In the genomic region with DNA sequence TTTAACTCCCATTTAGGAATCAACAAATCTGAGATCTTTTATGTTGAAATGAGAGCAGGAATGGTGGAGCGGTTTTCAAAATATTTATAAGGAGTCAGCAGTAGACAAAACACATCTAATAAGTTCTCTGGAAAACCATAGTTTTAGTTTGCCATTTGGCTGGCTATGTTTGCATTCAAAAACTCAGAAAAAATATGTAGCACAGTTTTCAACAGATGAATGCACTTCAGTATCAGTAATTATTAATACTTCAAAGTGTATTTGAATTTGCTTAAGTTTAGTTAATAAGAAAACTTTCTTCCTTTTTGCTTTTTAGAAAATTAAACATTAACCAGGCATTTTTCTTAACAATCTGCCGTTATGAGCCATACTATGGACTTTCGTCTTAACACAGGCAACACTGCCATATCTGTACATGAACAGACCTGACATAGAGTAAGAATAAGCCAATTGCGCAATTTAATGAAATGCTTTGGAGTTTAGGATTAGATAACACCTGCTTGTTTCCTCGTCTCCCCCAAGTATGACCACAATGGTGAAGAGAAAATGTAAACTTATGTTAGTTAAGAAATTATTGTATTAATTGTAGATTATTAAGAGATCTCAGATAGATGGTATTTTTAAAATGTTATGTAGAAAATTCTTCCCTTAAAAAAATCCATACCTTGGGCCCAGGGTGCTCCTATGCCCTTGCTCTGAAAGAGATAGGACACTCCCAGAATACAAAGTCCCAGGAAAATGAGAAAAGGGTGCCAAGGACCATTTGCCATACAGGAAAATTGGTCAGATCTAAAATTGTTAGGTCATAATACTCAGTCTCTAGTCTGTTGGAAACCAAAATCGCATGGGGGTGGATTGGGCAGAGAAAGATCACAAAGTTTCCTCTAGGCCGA, we compare ENCODE assay signal across 1 cellular context.
A peak's percentile ranks its signal among the peaks of the same experiment; 100 is the strongest.
TF ChIP-seq lines count a peak whose summit lies in the region.

No MANE protein-coding gene starts in this region.

TF ChIP-seq in HepG2, 621 proteins besides CTCF, POLR2A, EP300 and RAD21 (continued from another document and continues in another):
- TF ChIP-seq, protein P1, sequence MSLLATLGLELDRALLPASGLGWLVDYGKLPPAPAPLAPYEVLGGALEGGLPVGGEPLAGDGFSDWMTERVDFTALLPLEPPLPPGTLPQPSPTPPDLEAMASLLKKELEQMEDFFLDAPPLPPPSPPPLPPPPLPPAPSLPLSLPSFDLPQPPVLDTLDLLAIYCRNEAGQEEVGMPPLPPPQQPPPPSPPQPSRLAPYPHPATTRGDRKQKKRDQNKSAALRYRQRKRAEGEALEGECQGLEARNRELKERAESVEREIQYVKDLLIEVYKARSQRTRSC (CRISPR knock-in tag; IDR thresholded peaks at IDR 0.05; ENCODE audit: low read depth), result no peak
- TF ChIP-seq SCMH1 (CRISPR knock-in tag; IDR thresholded peaks at IDR 0.05; ENCODE audit: borderline replicate concordance) (no peak), TGIF2 (CRISPR knock-in tag; IDR thresholded peaks at IDR 0.05) (no peak), SKI (IDR thresholded peaks at IDR 0.05; ENCODE audit: partially characterized antibody) (no peak), PCBP1 (IDR thresholded peaks at IDR 0.05; ENCODE audit: borderline replicate concordance, low read depth, low read length) (no peak), ZNF235 (CRISPR knock-in tag; IDR thresholded peaks at IDR 0.05; ENCODE audit: borderline replicate concordance) (no peak), JUN (CRISPR knock-in tag; IDR thresholded peaks at IDR 0.05) (no peak), HIVEP1 (CRISPR knock-in tag; IDR thresholded peaks at IDR 0.05) (no peak), SAFB2 (CRISPR knock-in tag; IDR thresholded peaks at IDR 0.05; ENCODE audit: borderline replicate concordance, low read depth) (no peak), HNF4G (IDR thresholded peaks at IDR 0.05; ENCODE audit: borderline replicate concordance, low read depth, low read length) (peak; percentile 37; the same call in 1 of the 2 replicates), HNF4G (CRISPR knock-in tag; IDR thresholded peaks at IDR 0.05; ENCODE audit: borderline replicate concordance, low read depth) (no peak), ZNF678 (CRISPR knock-in tag; IDR thresholded peaks at IDR 0.05) (no peak), ZBTB1 (CRISPR knock-in tag; IDR thresholded peaks at IDR 0.05; ENCODE audit: borderline replicate concordance) (no peak), RFXANK (CRISPR knock-in tag; IDR thresholded peaks at IDR 0.05) (no peak), ZFP82 (CRISPR knock-in tag; IDR thresholded peaks at IDR 0.05; ENCODE audit: borderline replicate concordance) (no peak), SNAI1 (CRISPR knock-in tag; IDR thresholded peaks at IDR 0.05; ENCODE audit: borderline replicate concordance) (no peak), ZBTB20 (CRISPR knock-in tag; IDR thresholded peaks at IDR 0.05; ENCODE audit: borderline replicate concordance, low read depth) (no peak), ATF7-NPFF (CRISPR knock-in tag; IDR thresholded peaks at IDR 0.05; ENCODE audit: low read depth) (no peak), ZBTB21 (CRISPR knock-in tag; IDR thresholded peaks at IDR 0.05) (no peak), CBFB (CRISPR knock-in tag; IDR thresholded peaks at IDR 0.05) (no peak), ZNF101 (CRISPR knock-in tag; IDR thresholded peaks at IDR 0.05; ENCODE audit: borderline replicate concordance, low read depth) (no peak), SRSF4 (IDR thresholded peaks at IDR 0.05; ENCODE audit: low read depth, low read length, poor library complexity, severe bottlenecking) (no peak), HDAC1 (CRISPR knock-in tag; IDR thresholded peaks at IDR 0.05) (no peak; the same call in 1 of the 2 replicates), SYNCRIP (IDR thresholded peaks at IDR 0.05; ENCODE audit: insufficient read depth, low read depth, low read length) (no peak), ZNF251 (CRISPR knock-in tag; IDR thresholded peaks at IDR 0.05) (no peak), SP4 (CRISPR knock-in tag; IDR thresholded peaks at IDR 0.05) (no peak), GATAD1 (CRISPR knock-in tag; IDR thresholded peaks at IDR 0.05) (peak; percentile 18; the same call in 1 of the 2 replicates), CEBPG (CRISPR knock-in tag; IDR thresholded peaks at IDR 0.05) (peak; percentile 99), ZNF619 (CRISPR knock-in tag; IDR thresholded peaks at IDR 0.05) (no peak), MXI1 (IDR thresholded peaks at IDR 0.05; ENCODE audit: borderline replicate concordance, low read depth, low read length) (no peak), GABPA (IDR thresholded peaks at IDR 0.05; ENCODE audit: low read depth, low read length) (no peak), GABPA (CRISPR knock-in tag; IDR thresholded peaks at IDR 0.05; ENCODE audit: low read depth) (no peak), ZNF776 (CRISPR knock-in tag; IDR thresholded peaks at IDR 0.05) (no peak), RFXAP (CRISPR knock-in tag; IDR thresholded peaks at IDR 0.05; ENCODE audit: borderline replicate concordance) (no peak), SIN3A (IDR thresholded peaks at IDR 0.05; ENCODE audit: borderline replicate concordance, low read depth, low read length) (no peak), KLF9 (CRISPR knock-in tag; IDR thresholded peaks at IDR 0.05; ENCODE audit: low read depth) (no peak), PHF8 (CRISPR knock-in tag; IDR thresholded peaks at IDR 0.05) (no peak), SRSF1 (optimal IDR thresholded peaks at IDR 0.05; ENCODE audit: low read depth, low read length) (no peak), ZSCAN31 (CRISPR knock-in tag; IDR thresholded peaks at IDR 0.05; ENCODE audit: low read depth) (no peak), ZNF598 (CRISPR knock-in tag; IDR thresholded peaks at IDR 0.05; ENCODE audit: borderline replicate concordance) (no peak)
- TF ChIP-seq, protein P2, sequence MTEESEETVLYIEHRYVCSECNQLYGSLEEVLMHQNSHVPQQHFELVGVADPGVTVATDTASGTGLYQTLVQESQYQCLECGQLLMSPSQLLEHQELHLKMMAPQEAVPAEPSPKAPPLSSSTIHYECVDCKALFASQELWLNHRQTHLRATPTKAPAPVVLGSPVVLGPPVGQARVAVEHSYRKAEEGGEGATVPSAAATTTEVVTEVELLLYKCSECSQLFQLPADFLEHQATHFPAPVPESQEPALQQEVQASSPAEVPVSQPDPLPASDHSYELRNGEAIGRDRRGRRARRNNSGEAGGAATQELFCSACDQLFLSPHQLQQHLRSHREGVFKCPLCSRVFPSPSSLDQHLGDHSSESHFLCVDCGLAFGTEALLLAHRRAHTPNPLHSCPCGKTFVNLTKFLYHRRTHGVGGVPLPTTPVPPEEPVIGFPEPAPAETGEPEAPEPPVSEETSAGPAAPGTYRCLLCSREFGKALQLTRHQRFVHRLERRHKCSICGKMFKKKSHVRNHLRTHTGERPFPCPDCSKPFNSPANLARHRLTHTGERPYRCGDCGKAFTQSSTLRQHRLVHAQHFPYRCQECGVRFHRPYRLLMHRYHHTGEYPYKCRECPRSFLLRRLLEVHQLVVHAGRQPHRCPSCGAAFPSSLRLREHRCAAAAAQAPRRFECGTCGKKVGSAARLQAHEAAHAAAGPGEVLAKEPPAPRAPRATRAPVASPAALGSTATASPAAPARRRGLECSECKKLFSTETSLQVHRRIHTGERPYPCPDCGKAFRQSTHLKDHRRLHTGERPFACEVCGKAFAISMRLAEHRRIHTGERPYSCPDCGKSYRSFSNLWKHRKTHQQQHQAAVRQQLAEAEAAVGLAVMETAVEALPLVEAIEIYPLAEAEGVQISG (CRISPR knock-in tag; IDR thresholded peaks at IDR 0.05), result no peak
- TF ChIP-seq, protein P3, sequence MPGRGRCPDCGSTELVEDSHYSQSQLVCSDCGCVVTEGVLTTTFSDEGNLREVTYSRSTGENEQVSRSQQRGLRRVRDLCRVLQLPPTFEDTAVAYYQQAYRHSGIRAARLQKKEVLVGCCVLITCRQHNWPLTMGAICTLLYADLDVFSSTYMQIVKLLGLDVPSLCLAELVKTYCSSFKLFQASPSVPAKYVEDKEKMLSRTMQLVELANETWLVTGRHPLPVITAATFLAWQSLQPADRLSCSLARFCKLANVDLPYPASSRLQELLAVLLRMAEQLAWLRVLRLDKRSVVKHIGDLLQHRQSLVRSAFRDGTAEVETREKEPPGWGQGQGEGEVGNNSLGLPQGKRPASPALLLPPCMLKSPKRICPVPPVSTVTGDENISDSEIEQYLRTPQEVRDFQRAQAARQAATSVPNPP (CRISPR knock-in tag; IDR thresholded peaks at IDR 0.05), result no peak
- TF ChIP-seq, protein P4, sequence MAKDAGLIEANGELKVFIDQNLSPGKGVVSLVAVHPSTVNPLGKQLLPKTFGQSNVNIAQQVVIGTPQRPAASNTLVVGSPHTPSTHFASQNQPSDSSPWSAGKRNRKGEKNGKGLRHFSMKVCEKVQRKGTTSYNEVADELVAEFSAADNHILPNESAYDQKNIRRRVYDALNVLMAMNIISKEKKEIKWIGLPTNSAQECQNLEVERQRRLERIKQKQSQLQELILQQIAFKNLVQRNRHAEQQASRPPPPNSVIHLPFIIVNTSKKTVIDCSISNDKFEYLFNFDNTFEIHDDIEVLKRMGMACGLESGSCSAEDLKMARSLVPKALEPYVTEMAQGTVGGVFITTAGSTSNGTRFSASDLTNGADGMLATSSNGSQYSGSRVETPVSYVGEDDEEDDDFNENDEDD (CRISPR knock-in tag; IDR thresholded peaks at IDR 0.05; ENCODE audit: borderline replicate concordance), result no peak
- TF ChIP-seq, protein P5, sequence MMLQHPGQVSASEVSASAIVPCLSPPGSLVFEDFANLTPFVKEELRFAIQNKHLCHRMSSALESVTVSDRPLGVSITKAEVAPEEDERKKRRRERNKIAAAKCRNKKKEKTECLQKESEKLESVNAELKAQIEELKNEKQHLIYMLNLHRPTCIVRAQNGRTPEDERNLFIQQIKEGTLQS (CRISPR knock-in tag; IDR thresholded peaks at IDR 0.05), result no peak
- TF ChIP-seq, protein P6, sequence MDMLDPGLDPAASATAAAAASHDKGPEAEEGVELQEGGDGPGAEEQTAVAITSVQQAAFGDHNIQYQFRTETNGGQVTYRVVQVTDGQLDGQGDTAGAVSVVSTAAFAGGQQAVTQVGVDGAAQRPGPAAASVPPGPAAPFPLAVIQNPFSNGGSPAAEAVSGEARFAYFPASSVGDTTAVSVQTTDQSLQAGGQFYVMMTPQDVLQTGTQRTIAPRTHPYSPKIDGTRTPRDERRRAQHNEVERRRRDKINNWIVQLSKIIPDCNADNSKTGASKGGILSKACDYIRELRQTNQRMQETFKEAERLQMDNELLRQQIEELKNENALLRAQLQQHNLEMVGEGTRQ (IDR thresholded peaks at IDR 0.05; ENCODE audit: low read depth, low read length), result no peak
- TF ChIP-seq, protein P6 (CRISPR knock-in tag; IDR thresholded peaks at IDR 0.05; ENCODE audit: borderline replicate concordance), result no peak
- TF ChIP-seq, protein P7, sequence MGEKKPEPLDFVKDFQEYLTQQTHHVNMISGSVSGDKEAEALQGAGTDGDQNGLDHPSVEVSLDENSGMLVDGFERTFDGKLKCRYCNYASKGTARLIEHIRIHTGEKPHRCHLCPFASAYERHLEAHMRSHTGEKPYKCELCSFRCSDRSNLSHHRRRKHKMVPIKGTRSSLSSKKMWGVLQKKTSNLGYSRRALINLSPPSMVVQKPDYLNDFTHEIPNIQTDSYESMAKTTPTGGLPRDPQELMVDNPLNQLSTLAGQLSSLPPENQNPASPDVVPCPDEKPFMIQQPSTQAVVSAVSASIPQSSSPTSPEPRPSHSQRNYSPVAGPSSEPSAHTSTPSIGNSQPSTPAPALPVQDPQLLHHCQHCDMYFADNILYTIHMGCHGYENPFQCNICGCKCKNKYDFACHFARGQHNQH (CRISPR knock-in tag; IDR thresholded peaks at IDR 0.05), result no peak
- TF ChIP-seq, protein P8, sequence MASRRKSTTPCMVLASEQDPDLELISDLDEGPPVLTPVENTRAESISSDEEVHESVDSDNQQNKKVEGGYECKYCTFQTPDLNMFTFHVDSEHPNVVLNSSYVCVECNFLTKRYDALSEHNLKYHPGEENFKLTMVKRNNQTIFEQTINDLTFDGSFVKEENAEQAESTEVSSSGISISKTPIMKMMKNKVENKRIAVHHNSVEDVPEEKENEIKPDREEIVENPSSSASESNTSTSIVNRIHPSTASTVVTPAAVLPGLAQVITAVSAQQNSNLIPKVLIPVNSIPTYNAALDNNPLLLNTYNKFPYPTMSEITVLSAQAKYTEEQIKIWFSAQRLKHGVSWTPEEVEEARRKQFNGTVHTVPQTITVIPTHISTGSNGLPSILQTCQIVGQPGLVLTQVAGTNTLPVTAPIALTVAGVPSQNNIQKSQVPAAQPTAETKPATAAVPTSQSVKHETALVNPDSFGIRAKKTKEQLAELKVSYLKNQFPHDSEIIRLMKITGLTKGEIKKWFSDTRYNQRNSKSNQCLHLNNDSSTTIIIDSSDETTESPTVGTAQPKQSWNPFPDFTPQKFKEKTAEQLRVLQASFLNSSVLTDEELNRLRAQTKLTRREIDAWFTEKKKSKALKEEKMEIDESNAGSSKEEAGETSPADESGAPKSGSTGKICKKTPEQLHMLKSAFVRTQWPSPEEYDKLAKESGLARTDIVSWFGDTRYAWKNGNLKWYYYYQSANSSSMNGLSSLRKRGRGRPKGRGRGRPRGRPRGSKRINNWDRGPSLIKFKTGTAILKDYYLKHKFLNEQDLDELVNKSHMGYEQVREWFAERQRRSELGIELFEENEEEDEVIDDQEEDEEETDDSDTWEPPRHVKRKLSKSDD (CRISPR knock-in tag; IDR thresholded peaks at IDR 0.05; ENCODE audit: low read depth), result no peak
- TF ChIP-seq, protein P9, sequence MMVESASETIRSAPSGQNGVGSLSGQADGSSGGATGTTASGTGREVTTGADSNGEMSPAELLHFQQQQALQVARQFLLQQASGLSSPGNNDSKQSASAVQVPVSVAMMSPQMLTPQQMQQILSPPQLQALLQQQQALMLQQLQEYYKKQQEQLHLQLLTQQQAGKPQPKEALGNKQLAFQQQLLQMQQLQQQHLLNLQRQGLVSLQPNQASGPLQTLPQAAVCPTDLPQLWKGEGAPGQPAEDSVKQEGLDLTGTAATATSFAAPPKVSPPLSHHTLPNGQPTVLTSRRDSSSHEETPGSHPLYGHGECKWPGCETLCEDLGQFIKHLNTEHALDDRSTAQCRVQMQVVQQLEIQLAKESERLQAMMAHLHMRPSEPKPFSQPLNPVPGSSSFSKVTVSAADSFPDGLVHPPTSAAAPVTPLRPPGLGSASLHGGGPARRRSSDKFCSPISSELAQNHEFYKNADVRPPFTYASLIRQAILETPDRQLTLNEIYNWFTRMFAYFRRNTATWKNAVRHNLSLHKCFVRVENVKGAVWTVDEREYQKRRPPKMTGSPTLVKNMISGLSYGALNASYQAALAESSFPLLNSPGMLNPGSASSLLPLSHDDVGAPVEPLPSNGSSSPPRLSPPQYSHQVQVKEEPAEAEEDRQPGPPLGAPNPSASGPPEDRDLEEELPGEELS (CRISPR knock-in tag; IDR thresholded peaks at IDR 0.05), result peak; percentile 59
